In genomic region chr1:64243757-64244080, GRCh38 we compare ENCODE assay signal across 14 cellular contexts. TPM values are rescaled to one million over a fixed set of nuclear protein-coding genes. Genes with fewer than 3 reads are reported as not detected.
DNase-seq lines count a peak whose midpoint lies in the region; ATAC-seq lines count a peak whose summit lies in the region.
"Had no signal": no experiment of that assay in that cellular context is flagged by ENCODE, and none has a peak within 500 bp of the region (broad histone marks: within the 10 kb centered on the region; RNA-seq: fewer than 3 reads in every experiment).

No MANE protein-coding gene starts in this region.

- ATAC-seq in activated T-cell treated with anti-CD3 and anti-CD28 coated beads, Interleukin-2, amount 50 U/mL, for 72 hours (replicated peaks in 1 of 2), result no peak
- no peak for ATAC-seq in activated CD8-positive, alpha-beta T cell treated with anti-CD3 and anti-CD28 coated beads, Interleukin-2, amount 10 ng/mL, durations not matched to agents 7 days and 5 days
- no peak for ATAC-seq in naive thymus-derived CD8-positive, alpha-beta T cell
- ATAC-seq: foreskin keratinocyte had no signal

- H3K36me3 Mint-ChIP-seq in activated T-cell treated with anti-CD3 and anti-CD28 coated beads, Interleukin-2, amount 50 U/mL, for 72 hours (ENCODE audit: insufficient read depth in 2 of 2), result no peaks in the 10 kb centered on the region
- no peaks in the 10 kb centered on the region for H3K36me3 Mint-ChIP-seq in activated T-cell treated with anti-CD3 and anti-CD28 coated beads, Interleukin-2, amount 50 U/mL, for 24 hours (ENCODE audit: low read depth)
- H3K36me3 Mint-ChIP-seq in activated CD8-positive, alpha-beta T cell treated with anti-CD3 and anti-CD28 coated beads, Interleukin-2, amount 10 ng/mL, durations not matched to agents 7 days and 5 days (ENCODE audit: low read depth), result no peaks in the 10 kb centered on the region
- no peaks in the 10 kb centered on the region for H3K36me3 Mint-ChIP-seq in naive thymus-derived CD8-positive, alpha-beta T cell

- H3K4me3 ChIP-seq in Jurkat, Clone E6-1 (ENCODE audit: low read length), result peak overlapping the region; percentile 13

- CTCF ChIA-PET in activated CD8-positive, alpha-beta T cell treated with anti-CD3 and anti-CD28 coated beads, Interleukin-2, amount 10 ng/mL, durations not matched to agents 7 days and 5 days (lab: Charles Lee), result interaction anchor here (0.7 to 5.9 kb wide), 5 partner anchors 12 to 633 kb away, joined by 3 to 46 read pairs (median 15); no protein-coding TSS in a partner anchor

- H3K27ac Mint-ChIP-seq in activated T-cell treated with anti-CD3 and anti-CD28 coated beads, Interleukin-2, amount 50 U/mL, for 72 hours, result no peak overlapping the region
- H3K27ac Mint-ChIP-seq in activated T-cell treated with anti-CD3 and anti-CD28 coated beads, Interleukin-2, amount 50 U/mL, for 24 hours, result no peak overlapping the region
- H3K27ac Mint-ChIP-seq in activated CD8-positive, alpha-beta T cell treated with anti-CD3 and anti-CD28 coated beads, Interleukin-2, amount 10 ng/mL, durations not matched to agents 7 days and 5 days, result peak overlapping the region; percentile 62
- peak overlapping the region in 5 of 10 donors; percentile 3 to 71 (median 44) for H3K27ac Mint-ChIP-seq in naive thymus-derived CD8-positive, alpha-beta T cell

- peak overlapping the region; percentile 19 to 56 for H3K4me3 Mint-ChIP-seq in activated T-cell treated with anti-CD3 and anti-CD28 coated beads, Interleukin-2, amount 50 U/mL, for 72 hours
- H3K4me3 Mint-ChIP-seq in activated T-cell treated with anti-CD3 and anti-CD28 coated beads, Interleukin-2, amount 50 U/mL, for 24 hours, result no peak overlapping the region
- peak overlapping the region; percentile 35 for H3K4me3 Mint-ChIP-seq in activated CD8-positive, alpha-beta T cell treated with anti-CD3 and anti-CD28 coated beads, Interleukin-2, amount 10 ng/mL, durations not matched to agents 7 days and 5 days
- H3K4me3 Mint-ChIP-seq in naive thymus-derived CD8-positive, alpha-beta T cell, result peak overlapping the region; percentile 34 to 83 (median 72)

- peaks cover 18% of the 10 kb centered on the region for H3K4me1 Mint-ChIP-seq in activated T-cell treated with anti-CD3 and anti-CD28 coated beads, Interleukin-2, amount 50 U/mL, for 72 hours (ENCODE audit: low read depth)
- H3K4me1 Mint-ChIP-seq in activated T-cell treated with anti-CD3 and anti-CD28 coated beads, Interleukin-2, amount 50 U/mL, for 24 hours (ENCODE audit: low read depth), result peaks cover 25% of the 10 kb centered on the region
- peaks cover 21% of the 10 kb centered on the region for H3K4me1 Mint-ChIP-seq in activated CD8-positive, alpha-beta T cell treated with anti-CD3 and anti-CD28 coated beads, Interleukin-2, amount 10 ng/mL, durations not matched to agents 7 days and 5 days (ENCODE audit: low read depth)
- H3K4me1 Mint-ChIP-seq in naive thymus-derived CD8-positive, alpha-beta T cell, result peaks cover 8 to 31% (median 21%) of the 10 kb centered on the region in 4 donors

- H3K9me3 Mint-ChIP-seq in activated T-cell treated with anti-CD3 and anti-CD28 coated beads, Interleukin-2, amount 50 U/mL, for 72 hours, result no peaks in the 10 kb centered on the region
- no peaks in the 10 kb centered on the region for H3K9me3 Mint-ChIP-seq in activated T-cell treated with anti-CD3 and anti-CD28 coated beads, Interleukin-2, amount 50 U/mL, for 24 hours
- no peaks in the 10 kb centered on the region for H3K9me3 Mint-ChIP-seq in activated CD8-positive, alpha-beta T cell treated with anti-CD3 and anti-CD28 coated beads, Interleukin-2, amount 10 ng/mL, durations not matched to agents 7 days and 5 days (ENCODE audit: insufficient read depth)
- H3K9me3 Mint-ChIP-seq in naive thymus-derived CD8-positive, alpha-beta T cell, result no peaks in the 10 kb centered on the region

- POLR2A ChIA-PET in activated CD8-positive, alpha-beta T cell treated with anti-CD3 and anti-CD28 coated beads, Interleukin-2, amount 10 ng/mL, durations not matched to agents 7 days and 5 days (lab: Charles Lee), result no interaction called here
- POLR2A ChIA-PET in naive thymus-derived CD8-positive, alpha-beta T cell (lab: Charles Lee), result interaction anchor here (0.5 kb wide), 1 partner anchor 820 kb away, joined by 5 read pairs; no protein-coding TSS in a partner anchor

- DNase-seq in activated T-cell treated with anti-CD3 and anti-CD28 coated beads, Interleukin-2, amount 50 U/mL, for 72 hours, result no peak
- DNase-seq in activated T-cell treated with anti-CD3 and anti-CD28 coated beads, Interleukin-2, amount 50 U/mL, for 24 hours, result no peak
- DNase-seq in Jurkat, Clone E6-1 (ENCODE audit: low read depth, low spot score), result no peak
- DNase-seq in activated CD8-positive, alpha-beta T cell treated with anti-CD3 and anti-CD28 coated beads, Interleukin-2, amount 10 ng/mL, durations not matched to agents 7 days and 5 days, result no peak
- DNase-seq in naive thymus-derived CD8-positive, alpha-beta T cell, result no peak
- DNase-seq in GDM1 (lab: John Stamatoyannopoulos, UW) (no peak), GM19240 (ENCODE audit: insufficient read length, low spot score) (no peak), NCI-H510A treated with DMSO at 0.1 percent for 48 hours (lab: John Stamatoyannopoulos, UW) (no peak)
- DNase-seq: activated CD4-positive, alpha-beta T cell treated with anti-CD3 and anti-CD28 coated beads for 48 hours; foreskin keratinocyte; stimulated activated CD4-positive, alpha-beta T cell treated with anti-CD3 and anti-CD28 coated beads, Interleukin-12 subunit alpha, Interleukin-12 subunit beta, amount 100 ng/mL, for 4 hours had no signal

- H3K27me3 Mint-ChIP-seq in activated T-cell treated with anti-CD3 and anti-CD28 coated beads, Interleukin-2, amount 50 U/mL, for 72 hours (ENCODE audit: low read depth), result peaks cover 15% of the 10 kb centered on the region
- peaks cover 17% of the 10 kb centered on the region for H3K27me3 Mint-ChIP-seq in activated T-cell treated with anti-CD3 and anti-CD28 coated beads, Interleukin-2, amount 50 U/mL, for 24 hours
- peaks cover 14% of the 10 kb centered on the region for H3K27me3 Mint-ChIP-seq in activated CD8-positive, alpha-beta T cell treated with anti-CD3 and anti-CD28 coated beads, Interleukin-2, amount 10 ng/mL, durations not matched to agents 7 days and 5 days (ENCODE audit: low read depth)
- H3K27me3 Mint-ChIP-seq in naive thymus-derived CD8-positive, alpha-beta T cell, result peaks cover 11 to 25% (median 12%) of the 10 kb centered on the region in 5 donors

RNA-seq across cellular contexts. Expression of gene UBE2U, which starts 40.3 kb away (rescaled TPM):
- not detected for total RNA-seq in activated T-cell treated with anti-CD3 and anti-CD28 coated beads, Interleukin-2, amount 50 U/mL, for 72 hours
- not detected for polyA plus RNA-seq in Jurkat, Clone E6-1 (2012; ENCODE audit: insufficient read depth, insufficient read length)
- total RNA-seq in activated CD8-positive, alpha-beta T cell treated with anti-CD3 and anti-CD28 coated beads, Interleukin-2, amount 10 ng/mL, durations not matched to agents 7 days and 5 days, result not detected
- total RNA-seq in naive thymus-derived CD8-positive, alpha-beta T cell, result not detected
- not detected for polyA plus RNA-seq in naive thymus-derived CD8-positive, alpha-beta T cell
- total RNA-seq: dermis blood vessel endothelial cell, foreskin keratinocyte, NCI-H460, osteoblast had no signal
- polyA plus RNA-seq: foreskin keratinocyte had no signal
